In genomic region chr20:37417857-37418501, GRCh38 we compare ENCODE assay signal across 18 cellular contexts.
DNase-seq lines count a peak whose midpoint lies in the region; FAIRE-seq and TF ChIP-seq lines count a peak whose summit lies in the region.
"Had no signal": no experiment of that assay in that cellular context is flagged by ENCODE, and none has a peak within 500 bp of the region (broad histone marks: within the 10 kb centered on the region; RNA-seq: fewer than 3 reads in every experiment).

No MANE protein-coding gene starts in this region.

- H3K79me1 ChIP-seq in H1 (ENCODE audit: low read depth, low read length) (peaks cover 3% of the 10 kb centered on the region), neuronal stem cell (ENCODE audit: low read depth, low read length) (no peaks in the 10 kb centered on the region)

- no peak overlapping the region for H2BK120ac ChIP-seq in H1 (replicated peaks; ENCODE audit: low read depth, low read length)
- H2BK120ac ChIP-seq in neuronal stem cell (ENCODE audit: low read depth, low read length) = peak overlapping the region; percentile 65

- H3K27ac ChIP-seq in H1 (ENCODE audit: low read depth, low read length) (no peak overlapping the region), neuronal stem cell (replicated peaks; ENCODE audit: low read length) (no peak overlapping the region), adrenal gland (no peak overlapping the region)
- H3K27ac ChIP-seq: ascending aorta had no signal

- no peak overlapping the region for H3K4ac ChIP-seq in H1 (replicated peaks; ENCODE audit: insufficient read length, low read depth, low read length)
- H3K4ac ChIP-seq in neuronal stem cell (ENCODE audit: low read length) = peak overlapping the region; percentile 71

- H2BK20ac ChIP-seq in H1 (ENCODE audit: low read length) = 0 out of 2 replicates have a peak overlapping the region, but pooled peaks have one; percentile 24

- no peak overlapping the region for H3K56ac ChIP-seq in H1 (replicated peaks; ENCODE audit: insufficient read length, low read depth, low read length)

- H3K14ac ChIP-seq in H1 (ENCODE audit: insufficient read length) (no peak overlapping the region), neuronal stem cell (ENCODE audit: low read length) (peak overlapping the region; percentile 83)

- H3K27me3 ChIP-seq in H1 (replicated peaks in 1 of 4; ENCODE audit: control insufficient read depth in 3 of 4, extremely low read depth in 1 of 4, insufficient read depth in 3 of 4, low read length in 3 of 4) (peaks cover 0 to 22% (median 14%) of the 10 kb centered on the region in 4 experiments; a peak in 4 of 7 replicates), neuronal stem cell (ENCODE audit: control insufficient read depth in 3 of 3, insufficient read depth in 3 of 3, low read depth in 1 of 3, low read length in 3 of 3) (peaks cover 0 to 2% (median 0%) of the 10 kb centered on the region in 3 experiments), adrenal gland (no peaks in the 10 kb centered on the region)
- H3K27me3 ChIP-seq: ascending aorta had no signal

- peak in 1 of 3 experiments; percentile 3; a peak in 1 of 4 replicates for TF ChIP-seq CTCF in H1 (IDR thresholded peaks at IDR 0.05; ENCODE audit: control extremely low read depth in 1 of 3, insufficient read depth in 1 of 3, low read depth in 1 of 3, low read length in 3 of 3)
- TF ChIP-seq CTCF in adrenal gland (IDR thresholded peaks at IDR 0.05) = no peak

- in situ Hi-C loops in ACHN (cut with HindIII; ENCODE audit: low pct_ligation_motif_present, low pct_unique_long_range_greater_than_20kb, low sequenced_read_pairs) = no loop called here

- H3K4me3 ChIP-seq in H1 (ENCODE audit: extremely low read depth in 1 of 4, insufficient read depth in 2 of 4, low read depth in 3 of 4, low read length in 4 of 4) (no peak overlapping the region), neuronal stem cell (ENCODE audit: low read length in 2 of 2) (no peak overlapping the region), adrenal gland (no peak overlapping the region)
- H3K4me3 ChIP-seq: ascending aorta, lung had no signal

- H3K4me2 ChIP-seq in H1 (ENCODE audit: insufficient read depth in 1 of 2, low read depth in 2 of 2, low read length in 2 of 2) (no peak overlapping the region), neuronal stem cell (ENCODE audit: insufficient read depth, low read length, poor library complexity, severe bottlenecking) (no peak overlapping the region)

- DNase-seq in GM03348 (ENCODE audit: low spot score) (peak; percentile 47), MV-4-11 (lab: John Stamatoyannopoulos, UW) (peak; percentile 19), H1 (ENCODE audit: low read depth in 1 of 2, low spot score in 2 of 2) (no peak), neuronal stem cell (ENCODE audit: low spot score) (no peak), ACHN (no peak), adrenal gland (no peak)
- no peak for DNase-seq in activated effector memory CD4-positive, alpha-beta T cell treated with anti-CD3 and anti-CD28 coated beads, Interleukin-2, amount 50 U/mL, for 16 hours
- DNase-seq: activated CD4-positive, alpha-beta T cell treated with anti-CD3 and anti-CD28 coated beads, Interleukin-2, amount 50 U/mL, for 48 hours; activated naive CD4-positive, alpha-beta T cell treated with anti-CD3 and anti-CD28 coated beads, Interleukin-2, amount 10 ng/mL, durations not matched to agents 7 days and 5 days; activated T-cell treated with anti-CD3 and anti-CD28 coated beads, Interleukin-2, amount 50 U/mL, for 4 hours; COR-L47; effector memory CD4-positive, alpha-beta T cell; H9; NCI-H1048; stimulated activated naive B cell treated with anti-CD40 and anti-IgM and Interleukin-4, amounts not matched to agents 10 μg/mL and 1 μg/mL and 100 μg/mL, for 72 hours had no signal

- H4K20me1 ChIP-seq in H1 (replicated peaks in 1 of 2; ENCODE audit: control insufficient read depth in 1 of 2, insufficient read depth in 2 of 2, low read length in 2 of 2) = no peaks in the 10 kb centered on the region

- H3K9ac ChIP-seq in H1 (replicated peaks in 1 of 4; ENCODE audit: extremely low read depth in 1 of 4, low read depth in 3 of 4, low read length in 3 of 4) = no peak overlapping the region
- peak overlapping the region; percentile 68 for H3K9ac ChIP-seq in neuronal stem cell (ENCODE audit: low read depth, low read length, poor library complexity)

- CTCF ChIA-PET in H1 (lab: Charles Lee; ENCODE audit: partially characterized antibody) = no interaction called here

- no peak for TF ChIP-seq EP300 in H1 (IDR thresholded peaks at IDR 0.05; ENCODE audit: borderline replicate concordance in 1 of 2, low read depth in 2 of 2, low read length in 2 of 2)

- H3K79me2 ChIP-seq in H1 (ENCODE audit: control insufficient read depth in 1 of 2, insufficient read depth in 2 of 2, low read length in 2 of 2) = no peaks in the 10 kb centered on the region

- H2BK12ac ChIP-seq in H1 (ENCODE audit: low read depth, low read length) = peak overlapping the region; percentile 86; the same call in 1 of the 2 replicates
- peak overlapping the region; percentile 65 for H2BK12ac ChIP-seq in neuronal stem cell (ENCODE audit: low read length)

- H4K8ac ChIP-seq in H1 (ENCODE audit: extremely low read depth, insufficient read depth, low read length) (no peak overlapping the region), neuronal stem cell (ENCODE audit: low read depth, low read length) (no peak overlapping the region)

- no peak for TF ChIP-seq RAD21 in H1 (IDR thresholded peaks at IDR 0.05 in 1 of 2, conservative IDR thresholded peaks at IDR 0.05 in 1 of 2; ENCODE audit: low read depth in 2 of 2, low read length in 2 of 2)

- H2BK5ac ChIP-seq in H1 (ENCODE audit: low read depth, low read length) (peak overlapping the region; percentile 52; the same call in 1 of the 2 replicates), neuronal stem cell (ENCODE audit: low read length) (peak overlapping the region; percentile 43)

- 0 out of 2 replicates have a peak overlapping the region, but pooled peaks have one; percentile 69 for H2AK5ac ChIP-seq in H1 (ENCODE audit: low read depth, low read length)
- H2AK5ac ChIP-seq in neuronal stem cell (ENCODE audit: low read depth, low read length) = peak overlapping the region; percentile 90

- no peak overlapping the region for H4K5ac ChIP-seq in H1 (ENCODE audit: insufficient read length, low read depth, low read length)

- H3K36me3 ChIP-seq in H1 (ENCODE audit: control insufficient read depth in 2 of 4, insufficient read depth in 4 of 4, low read length in 3 of 4) = no peaks in the 10 kb centered on the region; a peak in 1 of 8 replicates
- H3K36me3 ChIP-seq in neuronal stem cell (replicated peaks in 1 of 2; ENCODE audit: control insufficient read depth in 2 of 2, insufficient read depth in 2 of 2, low read length in 2 of 2) = peaks cover 0 to 2% of the 10 kb centered on the region in 2 donors
- H3K36me3 ChIP-seq in adrenal gland (replicated peaks in 1 of 2) = no peaks in the 10 kb centered on the region
- H3K36me3 ChIP-seq: ascending aorta had no signal

- H4K91ac ChIP-seq in H1 (replicated peaks; ENCODE audit: insufficient read length, low read length) (peak overlapping the region; percentile 11), neuronal stem cell (ENCODE audit: low read depth, low read length, poor library complexity) (no peak overlapping the region)

- WGBS in H1 (ENCODE audit: extremely low coverage in 1 of 2, insufficient coverage in 1 of 2, insufficient read length in 1 of 2, insufficient replicate concordance in 2 of 2, low coverage in 1 of 2, low lambda C conversion rate in 2 of 2, missing lambda C conversion rate in 1 of 2), 2 experiments = 84% methylated on average over 14 of the region's 14 CpGs; no CpG with 5 or more reads in 1 of the 2 experiments
- no CpG with 5 or more reads among the region's 14 CpGs for WGBS in neuronal stem cell (ENCODE audit: extremely low coverage in 2 of 2, insufficient read length in 2 of 2, insufficient replicate concordance in 1 of 2), 2 donors
- WGBS in adrenal gland, 4 donors = 33 to 55% (median 48%) methylated on average over 13 to 14 of the region's 14 CpGs

- POLR2A ChIA-PET in H1 (lab: Charles Lee; ENCODE audit: partially characterized antibody) = interaction anchor here (1.0 kb wide), 1 partner anchor 21 kb away, joined by 3 read pairs; no protein-coding TSS in a partner anchor

- H3K23ac ChIP-seq in H1 (ENCODE audit: insufficient read length) = no peak overlapping the region
- peak overlapping the region; percentile 35 for H3K23ac ChIP-seq in neuronal stem cell (ENCODE audit: low read depth, low read length, poor library complexity)

- H2BK15ac ChIP-seq in H1 (ENCODE audit: low read length) (0 out of 2 replicates have a peak overlapping the region, but pooled peaks have one; percentile 18), neuronal stem cell (ENCODE audit: low read length) (peak overlapping the region; percentile 87)

- H3K18ac ChIP-seq in H1 (ENCODE audit: extremely low read depth, low read length) (peak overlapping the region; percentile 38), neuronal stem cell (ENCODE audit: low read length) (peak overlapping the region; percentile 85)

- intact Hi-C loops in adrenal gland (cut with DNase I) = no loop called here

- TF ChIP-seq POLR2A in H1 (IDR thresholded peaks at IDR 0.05; ENCODE audit: control extremely low read depth in 1 of 2, low read depth in 2 of 2, low read length in 2 of 2) (no peak), adrenal gland (IDR thresholded peaks at IDR 0.05) (no peak)

- H2AFZ ChIP-seq in H1 (ENCODE audit: low read length) (no peak overlapping the region), neuronal stem cell (ENCODE audit: low read length) (peak overlapping the region; percentile 53)

- peaks cover 0 to 53% (median 33%) of the 10 kb centered on the region in 4 experiments; a peak in 6 of 7 replicates for H3K4me1 ChIP-seq in H1 (replicated peaks in 1 of 4; ENCODE audit: control insufficient read depth in 3 of 4, insufficient read depth in 4 of 4, low read length in 3 of 4)
- peaks cover 58 to 86% of the 10 kb centered on the region in 2 donors for H3K4me1 ChIP-seq in neuronal stem cell (ENCODE audit: control insufficient read depth in 2 of 2, insufficient read depth in 1 of 2, low read depth in 1 of 2, low read length in 2 of 2)
- H3K4me1 ChIP-seq in adrenal gland (replicated peaks in 1 of 2) = no peaks in the 10 kb centered on the region
- H3K4me1 ChIP-seq: ascending aorta had no signal

- H3K9me3 ChIP-seq in H1 (ENCODE audit: insufficient read depth in 2 of 2, low read depth in 1 of 2, low read length in 1 of 2) (no peaks in the 10 kb centered on the region), neuronal stem cell (replicated peaks in 1 of 2; ENCODE audit: control insufficient read depth in 2 of 2, insufficient read depth in 1 of 2, low read depth in 1 of 2, low read length in 2 of 2) (peaks cover 0 to 6% of the 10 kb centered on the region in 2 donors), adrenal gland (replicated peaks in 1 of 3) (no peaks in the 10 kb centered on the region)
- H3K9me3 ChIP-seq: ascending aorta had no signal

- peaks cover 7% of the 10 kb centered on the region; the same call in 1 of the 2 replicates for H3K23me2 ChIP-seq in H1 (ENCODE audit: low read depth, low read length)

- FAIRE-seq in H1 (lab: Jason Lieb, UNC) = no peak
- FAIRE-seq: islet of Langerhans had no signal

TF ChIP-seq in H1, 55 proteins besides CTCF, POLR2A, EP300 and RAD21 (continues in another document):
- TF ChIP-seq SP4 (IDR thresholded peaks at IDR 0.05; ENCODE audit: low read length) = no peak
- no peak for TF ChIP-seq TBP (IDR thresholded peaks at IDR 0.05; ENCODE audit: low read depth, low read length)
- TF ChIP-seq KDM1A (IDR thresholded peaks at IDR 0.05; ENCODE audit: borderline replicate concordance, low read length) = no peak

Comparison
In these comparisons a context has a peak if more than half of its experiments do, and no peak if none do; other contexts are left out.
1. DNase-seq: peak in GM03348 (single experiment) and MV-4-11 (single experiment); none in H1 (0 of 2), neuronal stem cell (single experiment), ACHN (single experiment), activated effector memory CD4-positive, alpha-beta T cell treated with anti-CD3 and anti-CD28 coated beads, Interleukin-2, amount 50 U/mL, for 16 hours (single experiment) and adrenal gland (0 of 7).